2 cellular contexts compared by ENCODE assay signal in the genomic region with DNA sequence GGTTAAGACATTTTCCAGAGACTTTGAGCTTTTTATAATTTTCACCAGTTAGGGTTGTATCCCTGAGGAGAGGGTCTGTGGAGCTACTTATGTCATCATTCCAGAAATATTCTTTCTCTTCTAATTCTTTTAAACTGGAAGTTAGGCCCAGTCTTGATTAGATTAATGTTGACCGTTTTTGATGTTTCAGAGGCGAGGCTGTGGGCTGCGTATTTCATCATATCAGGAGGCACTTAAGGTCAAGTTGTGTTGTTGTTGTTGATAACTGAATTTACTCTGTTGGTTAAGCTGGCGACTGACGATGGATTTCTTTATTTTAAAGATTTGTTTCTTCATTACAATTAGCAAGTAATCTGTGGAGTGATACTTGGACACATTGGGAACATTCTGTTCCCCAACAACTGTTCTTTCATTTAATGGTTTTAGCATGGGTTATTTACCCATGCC.
TF ChIP-seq lines count a peak whose summit lies in the region.

No MANE protein-coding gene starts in this region.

TF ChIP-seq in SK-N-SH treated with all-trans-retinoic acid at 6 μM for 48 hours, 23 proteins besides CTCF, POLR2A, EP300 and RAD21 (continued from another document):
- TF ChIP-seq, protein P1, sequence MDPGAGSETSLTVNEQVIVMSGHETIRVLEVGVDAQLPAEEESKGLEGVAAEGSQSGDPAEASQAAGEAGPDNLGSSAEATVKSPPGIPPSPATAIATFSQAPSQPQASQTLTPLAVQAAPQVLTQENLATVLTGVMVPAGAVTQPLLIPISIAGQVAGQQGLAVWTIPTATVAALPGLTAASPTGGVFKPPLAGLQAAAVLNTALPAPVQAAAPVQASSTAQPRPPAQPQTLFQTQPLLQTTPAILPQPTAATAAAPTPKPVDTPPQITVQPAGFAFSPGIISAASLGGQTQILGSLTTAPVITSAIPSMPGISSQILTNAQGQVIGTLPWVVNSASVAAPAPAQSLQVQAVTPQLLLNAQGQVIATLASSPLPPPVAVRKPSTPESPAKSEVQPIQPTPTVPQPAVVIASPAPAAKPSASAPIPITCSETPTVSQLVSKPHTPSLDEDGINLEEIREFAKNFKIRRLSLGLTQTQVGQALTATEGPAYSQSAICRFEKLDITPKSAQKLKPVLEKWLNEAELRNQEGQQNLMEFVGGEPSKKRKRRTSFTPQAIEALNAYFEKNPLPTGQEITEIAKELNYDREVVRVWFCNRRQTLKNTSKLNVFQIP (CRISPR knock-in tag; IDR thresholded peaks at IDR 0.05; ENCODE audit: borderline replicate concordance, low read depth) = no peak
- TF ChIP-seq ZNF70 (CRISPR knock-in tag; IDR thresholded peaks at IDR 0.05) = peak; percentile 90
- TF ChIP-seq BACH2 (CRISPR knock-in tag; IDR thresholded peaks at IDR 0.05; ENCODE audit: borderline replicate concordance) = no peak
- TF ChIP-seq ESRRG (CRISPR knock-in tag; IDR thresholded peaks at IDR 0.05) = no peak
- peak; percentile 59 for TF ChIP-seq ISL1 (CRISPR knock-in tag; IDR thresholded peaks at IDR 0.05)
- no peak for TF ChIP-seq ZFP30 (CRISPR knock-in tag; IDR thresholded peaks at IDR 0.05)
- TF ChIP-seq, protein P2, sequence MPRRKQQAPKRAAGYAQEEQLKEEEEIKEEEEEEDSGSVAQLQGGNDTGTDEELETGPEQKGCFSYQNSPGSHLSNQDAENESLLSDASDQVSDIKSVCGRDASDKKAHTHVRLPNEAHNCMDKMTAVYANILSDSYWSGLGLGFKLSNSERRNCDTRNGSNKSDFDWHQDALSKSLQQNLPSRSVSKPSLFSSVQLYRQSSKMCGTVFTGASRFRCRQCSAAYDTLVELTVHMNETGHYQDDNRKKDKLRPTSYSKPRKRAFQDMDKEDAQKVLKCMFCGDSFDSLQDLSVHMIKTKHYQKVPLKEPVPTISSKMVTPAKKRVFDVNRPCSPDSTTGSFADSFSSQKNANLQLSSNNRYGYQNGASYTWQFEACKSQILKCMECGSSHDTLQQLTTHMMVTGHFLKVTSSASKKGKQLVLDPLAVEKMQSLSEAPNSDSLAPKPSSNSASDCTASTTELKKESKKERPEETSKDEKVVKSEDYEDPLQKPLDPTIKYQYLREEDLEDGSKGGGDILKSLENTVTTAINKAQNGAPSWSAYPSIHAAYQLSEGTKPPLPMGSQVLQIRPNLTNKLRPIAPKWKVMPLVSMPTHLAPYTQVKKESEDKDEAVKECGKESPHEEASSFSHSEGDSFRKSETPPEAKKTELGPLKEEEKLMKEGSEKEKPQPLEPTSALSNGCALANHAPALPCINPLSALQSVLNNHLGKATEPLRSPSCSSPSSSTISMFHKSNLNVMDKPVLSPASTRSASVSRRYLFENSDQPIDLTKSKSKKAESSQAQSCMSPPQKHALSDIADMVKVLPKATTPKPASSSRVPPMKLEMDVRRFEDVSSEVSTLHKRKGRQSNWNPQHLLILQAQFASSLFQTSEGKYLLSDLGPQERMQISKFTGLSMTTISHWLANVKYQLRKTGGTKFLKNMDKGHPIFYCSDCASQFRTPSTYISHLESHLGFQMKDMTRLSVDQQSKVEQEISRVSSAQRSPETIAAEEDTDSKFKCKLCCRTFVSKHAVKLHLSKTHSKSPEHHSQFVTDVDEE (CRISPR knock-in tag; IDR thresholded peaks at IDR 0.05) = no peak
- TF ChIP-seq OSR1 (CRISPR knock-in tag; IDR thresholded peaks at IDR 0.05) = no peak
- no peak for TF ChIP-seq TOX (CRISPR knock-in tag; IDR thresholded peaks at IDR 0.05; ENCODE audit: borderline replicate concordance)
- TF ChIP-seq, protein P3, sequence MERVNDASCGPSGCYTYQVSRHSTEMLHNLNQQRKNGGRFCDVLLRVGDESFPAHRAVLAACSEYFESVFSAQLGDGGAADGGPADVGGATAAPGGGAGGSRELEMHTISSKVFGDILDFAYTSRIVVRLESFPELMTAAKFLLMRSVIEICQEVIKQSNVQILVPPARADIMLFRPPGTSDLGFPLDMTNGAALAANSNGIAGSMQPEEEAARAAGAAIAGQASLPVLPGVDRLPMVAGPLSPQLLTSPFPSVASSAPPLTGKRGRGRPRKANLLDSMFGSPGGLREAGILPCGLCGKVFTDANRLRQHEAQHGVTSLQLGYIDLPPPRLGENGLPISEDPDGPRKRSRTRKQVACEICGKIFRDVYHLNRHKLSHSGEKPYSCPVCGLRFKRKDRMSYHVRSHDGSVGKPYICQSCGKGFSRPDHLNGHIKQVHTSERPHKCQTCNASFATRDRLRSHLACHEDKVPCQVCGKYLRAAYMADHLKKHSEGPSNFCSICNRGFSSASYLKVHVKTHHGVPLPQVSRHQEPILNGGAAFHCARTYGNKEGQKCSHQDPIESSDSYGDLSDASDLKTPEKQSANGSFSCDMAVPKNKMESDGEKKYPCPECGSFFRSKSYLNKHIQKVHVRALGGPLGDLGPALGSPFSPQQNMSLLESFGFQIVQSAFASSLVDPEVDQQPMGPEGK (CRISPR knock-in tag; IDR thresholded peaks at IDR 0.05; ENCODE audit: borderline replicate concordance) = no peak
- TF ChIP-seq GLIS3 (CRISPR knock-in tag; IDR thresholded peaks at IDR 0.05) = no peak
- TF ChIP-seq, protein P4, sequence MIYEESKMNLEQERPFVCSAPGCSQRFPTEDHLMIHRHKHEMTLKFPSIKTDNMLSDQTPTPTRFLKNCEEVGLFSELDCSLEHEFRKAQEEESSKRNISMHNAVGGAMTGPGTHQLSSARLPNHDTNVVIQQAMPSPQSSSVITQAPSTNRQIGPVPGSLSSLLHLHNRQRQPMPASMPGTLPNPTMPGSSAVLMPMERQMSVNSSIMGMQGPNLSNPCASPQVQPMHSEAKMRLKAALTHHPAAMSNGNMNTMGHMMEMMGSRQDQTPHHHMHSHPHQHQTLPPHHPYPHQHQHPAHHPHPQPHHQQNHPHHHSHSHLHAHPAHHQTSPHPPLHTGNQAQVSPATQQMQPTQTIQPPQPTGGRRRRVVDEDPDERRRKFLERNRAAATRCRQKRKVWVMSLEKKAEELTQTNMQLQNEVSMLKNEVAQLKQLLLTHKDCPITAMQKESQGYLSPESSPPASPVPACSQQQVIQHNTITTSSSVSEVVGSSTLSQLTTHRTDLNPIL (CRISPR knock-in tag; IDR thresholded peaks at IDR 0.05; ENCODE audit: low read depth) = no peak; the same call in 1 of the 2 replicates
- TF ChIP-seq ZFP3 (CRISPR knock-in tag; IDR thresholded peaks at IDR 0.05) = no peak
- no peak for TF ChIP-seq CSDC2 (CRISPR knock-in tag; IDR thresholded peaks at IDR 0.05)

TF ChIP-seq in SK-N-SH, 30 proteins besides CTCF, POLR2A, EP300 and RAD21 (continued from another document):
- TF ChIP-seq, protein P5, sequence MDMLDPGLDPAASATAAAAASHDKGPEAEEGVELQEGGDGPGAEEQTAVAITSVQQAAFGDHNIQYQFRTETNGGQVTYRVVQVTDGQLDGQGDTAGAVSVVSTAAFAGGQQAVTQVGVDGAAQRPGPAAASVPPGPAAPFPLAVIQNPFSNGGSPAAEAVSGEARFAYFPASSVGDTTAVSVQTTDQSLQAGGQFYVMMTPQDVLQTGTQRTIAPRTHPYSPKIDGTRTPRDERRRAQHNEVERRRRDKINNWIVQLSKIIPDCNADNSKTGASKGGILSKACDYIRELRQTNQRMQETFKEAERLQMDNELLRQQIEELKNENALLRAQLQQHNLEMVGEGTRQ (IDR thresholded peaks at IDR 0.05; ENCODE audit: borderline replicate concordance, low read depth, low read length) = no peak
- no peak for TF ChIP-seq RXRA (IDR thresholded peaks at IDR 0.05; ENCODE audit: borderline replicate concordance, low read depth)
- TF ChIP-seq, protein P6, sequence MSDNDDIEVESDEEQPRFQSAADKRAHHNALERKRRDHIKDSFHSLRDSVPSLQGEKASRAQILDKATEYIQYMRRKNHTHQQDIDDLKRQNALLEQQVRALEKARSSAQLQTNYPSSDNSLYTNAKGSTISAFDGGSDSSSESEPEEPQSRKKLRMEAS (IDR thresholded peaks at IDR 0.05; ENCODE audit: low read depth) = no peak
- TF ChIP-seq, protein P7, sequence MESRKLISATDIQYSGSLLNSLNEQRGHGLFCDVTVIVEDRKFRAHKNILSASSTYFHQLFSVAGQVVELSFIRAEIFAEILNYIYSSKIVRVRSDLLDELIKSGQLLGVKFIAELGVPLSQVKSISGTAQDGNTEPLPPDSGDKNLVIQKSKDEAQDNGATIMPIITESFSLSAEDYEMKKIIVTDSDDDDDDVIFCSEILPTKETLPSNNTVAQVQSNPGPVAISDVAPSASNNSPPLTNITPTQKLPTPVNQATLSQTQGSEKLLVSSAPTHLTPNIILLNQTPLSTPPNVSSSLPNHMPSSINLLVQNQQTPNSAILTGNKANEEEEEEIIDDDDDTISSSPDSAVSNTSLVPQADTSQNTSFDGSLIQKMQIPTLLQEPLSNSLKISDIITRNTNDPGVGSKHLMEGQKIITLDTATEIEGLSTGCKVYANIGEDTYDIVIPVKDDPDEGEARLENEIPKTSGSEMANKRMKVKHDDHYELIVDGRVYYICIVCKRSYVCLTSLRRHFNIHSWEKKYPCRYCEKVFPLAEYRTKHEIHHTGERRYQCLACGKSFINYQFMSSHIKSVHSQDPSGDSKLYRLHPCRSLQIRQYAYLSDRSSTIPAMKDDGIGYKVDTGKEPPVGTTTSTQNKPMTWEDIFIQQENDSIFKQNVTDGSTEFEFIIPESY (IDR thresholded peaks at IDR 0.05; ENCODE audit: borderline replicate concordance, low read depth) = no peak
- no peak for TF ChIP-seq MXI1 (IDR thresholded peaks at IDR 0.05; ENCODE audit: low read depth, low read length)
- TF ChIP-seq FOXJ3 (CRISPR knock-in tag; IDR thresholded peaks at IDR 0.05) = no peak
- TF ChIP-seq SIN3A (IDR thresholded peaks at IDR 0.05; ENCODE audit: borderline replicate concordance, low read depth, low read length) = no peak
- no peak for TF ChIP-seq TAF1 (IDR thresholded peaks at IDR 0.05; ENCODE audit: borderline replicate concordance, low read depth, low read length)
- TF ChIP-seq, protein P8, sequence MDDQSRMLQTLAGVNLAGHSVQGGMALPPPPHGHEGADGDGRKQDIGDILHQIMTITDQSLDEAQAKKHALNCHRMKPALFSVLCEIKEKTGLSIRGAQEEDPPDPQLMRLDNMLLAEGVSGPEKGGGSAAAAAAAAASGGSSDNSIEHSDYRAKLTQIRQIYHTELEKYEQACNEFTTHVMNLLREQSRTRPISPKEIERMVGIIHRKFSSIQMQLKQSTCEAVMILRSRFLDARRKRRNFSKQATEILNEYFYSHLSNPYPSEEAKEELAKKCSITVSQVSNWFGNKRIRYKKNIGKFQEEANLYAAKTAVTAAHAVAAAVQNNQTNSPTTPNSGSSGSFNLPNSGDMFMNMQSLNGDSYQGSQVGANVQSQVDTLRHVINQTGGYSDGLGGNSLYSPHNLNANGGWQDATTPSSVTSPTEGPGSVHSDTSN (IDR thresholded peaks at IDR 0.05) = no peak
- TF ChIP-seq, protein P9, sequence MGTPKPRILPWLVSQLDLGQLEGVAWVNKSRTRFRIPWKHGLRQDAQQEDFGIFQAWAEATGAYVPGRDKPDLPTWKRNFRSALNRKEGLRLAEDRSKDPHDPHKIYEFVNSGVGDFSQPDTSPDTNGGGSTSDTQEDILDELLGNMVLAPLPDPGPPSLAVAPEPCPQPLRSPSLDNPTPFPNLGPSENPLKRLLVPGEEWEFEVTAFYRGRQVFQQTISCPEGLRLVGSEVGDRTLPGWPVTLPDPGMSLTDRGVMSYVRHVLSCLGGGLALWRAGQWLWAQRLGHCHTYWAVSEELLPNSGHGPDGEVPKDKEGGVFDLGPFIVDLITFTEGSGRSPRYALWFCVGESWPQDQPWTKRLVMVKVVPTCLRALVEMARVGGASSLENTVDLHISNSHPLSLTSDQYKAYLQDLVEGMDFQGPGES (IDR thresholded peaks at IDR 0.05; ENCODE audit: low read depth, low read length) = no peak
- TF ChIP-seq, protein P10, sequence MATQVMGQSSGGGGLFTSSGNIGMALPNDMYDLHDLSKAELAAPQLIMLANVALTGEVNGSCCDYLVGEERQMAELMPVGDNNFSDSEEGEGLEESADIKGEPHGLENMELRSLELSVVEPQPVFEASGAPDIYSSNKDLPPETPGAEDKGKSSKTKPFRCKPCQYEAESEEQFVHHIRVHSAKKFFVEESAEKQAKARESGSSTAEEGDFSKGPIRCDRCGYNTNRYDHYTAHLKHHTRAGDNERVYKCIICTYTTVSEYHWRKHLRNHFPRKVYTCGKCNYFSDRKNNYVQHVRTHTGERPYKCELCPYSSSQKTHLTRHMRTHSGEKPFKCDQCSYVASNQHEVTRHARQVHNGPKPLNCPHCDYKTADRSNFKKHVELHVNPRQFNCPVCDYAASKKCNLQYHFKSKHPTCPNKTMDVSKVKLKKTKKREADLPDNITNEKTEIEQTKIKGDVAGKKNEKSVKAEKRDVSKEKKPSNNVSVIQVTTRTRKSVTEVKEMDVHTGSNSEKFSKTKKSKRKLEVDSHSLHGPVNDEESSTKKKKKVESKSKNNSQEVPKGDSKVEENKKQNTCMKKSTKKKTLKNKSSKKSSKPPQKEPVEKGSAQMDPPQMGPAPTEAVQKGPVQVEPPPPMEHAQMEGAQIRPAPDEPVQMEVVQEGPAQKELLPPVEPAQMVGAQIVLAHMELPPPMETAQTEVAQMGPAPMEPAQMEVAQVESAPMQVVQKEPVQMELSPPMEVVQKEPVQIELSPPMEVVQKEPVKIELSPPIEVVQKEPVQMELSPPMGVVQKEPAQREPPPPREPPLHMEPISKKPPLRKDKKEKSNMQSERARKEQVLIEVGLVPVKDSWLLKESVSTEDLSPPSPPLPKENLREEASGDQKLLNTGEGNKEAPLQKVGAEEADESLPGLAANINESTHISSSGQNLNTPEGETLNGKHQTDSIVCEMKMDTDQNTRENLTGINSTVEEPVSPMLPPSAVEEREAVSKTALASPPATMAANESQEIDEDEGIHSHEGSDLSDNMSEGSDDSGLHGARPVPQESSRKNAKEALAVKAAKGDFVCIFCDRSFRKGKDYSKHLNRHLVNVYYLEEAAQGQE (IDR thresholded peaks at IDR 0.05; ENCODE audit: low read depth, low read length) = no peak
- no peak for TF ChIP-seq GABPA (IDR thresholded peaks at IDR 0.05; ENCODE audit: low read depth)
- TF ChIP-seq TCF12 (IDR thresholded peaks at IDR 0.05) = no peak
- TF ChIP-seq YY1 (IDR thresholded peaks at IDR 0.05; ENCODE audit: low read depth) = no peak
- no peak for TF ChIP-seq POLR2AphosphoS5 (IDR thresholded peaks at IDR 0.05; ENCODE audit: low read depth, low read length)
- no peak for TF ChIP-seq JUND (IDR thresholded peaks at IDR 0.05)
- no peak for TF ChIP-seq MEF2A (IDR thresholded peaks at IDR 0.05; ENCODE audit: borderline replicate concordance, low read depth)
- TF ChIP-seq RCOR1 (IDR thresholded peaks at IDR 0.05; ENCODE audit: low read length) = no peak
- TF ChIP-seq RFX5 (IDR thresholded peaks at IDR 0.05; ENCODE audit: low read length) = no peak
